In genomic region chr10:12129222-12130111, GRCh38 we compare ENCODE assay signal across 1 cellular context.
TF ChIP-seq lines count a peak whose summit lies in the region.

SEC61A2 (plus strand) TSS chr10:12129677; CDS start chr10:12129788, 111 bp downstream.

TF ChIP-seq in H1, 55 proteins besides CTCF, POLR2A, EP300 and RAD21 (continued from another document):
- TF ChIP-seq RXRA (IDR thresholded peaks at IDR 0.05; ENCODE audit: insufficient read depth, low read depth, low read length): no peak
- no peak for TF ChIP-seq JUND (IDR thresholded peaks at IDR 0.05; ENCODE audit: low read length)
- TF ChIP-seq BACH1 (IDR thresholded peaks at IDR 0.05; ENCODE audit: low read length): peak; percentile 17; the same call in 1 of the 2 replicates
- TF ChIP-seq TAF7 (optimal IDR thresholded peaks at IDR 0.05; ENCODE audit: borderline replicate concordance, low read depth, low read length): peak; percentile 42
